ENCODE assay signal across 29 cellular contexts in the genomic region with DNA sequence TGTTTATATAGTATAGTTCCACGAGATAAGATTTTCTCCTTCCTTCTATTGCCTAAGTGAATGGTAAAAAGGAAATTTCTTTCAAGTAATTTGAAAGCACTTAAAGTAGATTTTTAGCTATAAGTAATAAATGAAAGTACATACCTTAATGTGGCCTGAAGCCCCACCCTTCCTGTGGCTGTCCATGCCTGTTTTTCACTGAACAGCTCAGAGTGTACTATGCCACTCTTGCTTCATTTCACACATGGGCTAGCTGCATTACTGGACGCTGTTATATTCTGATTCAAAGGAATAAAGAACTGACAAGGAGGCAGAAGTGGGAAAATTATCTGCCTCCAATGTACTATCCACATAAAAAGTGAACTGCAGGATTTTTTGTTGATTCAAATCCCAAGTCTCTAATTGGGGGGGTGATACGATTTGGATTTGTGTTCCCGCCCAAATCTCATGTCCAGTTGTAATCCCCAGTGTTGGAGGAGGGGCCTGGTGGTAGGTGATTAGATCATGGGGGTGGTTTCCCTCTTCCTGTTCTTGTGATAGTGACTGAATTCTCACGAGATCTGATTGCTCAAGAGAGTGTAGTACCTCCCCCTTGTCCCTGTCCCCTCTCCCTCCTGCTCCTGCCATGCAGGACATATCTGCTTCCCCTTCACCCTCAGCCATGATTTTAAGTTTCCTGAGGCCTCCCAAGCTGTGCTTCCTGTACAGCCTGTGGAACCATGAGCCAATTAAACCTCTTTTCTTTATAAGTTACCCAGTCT.
DNase-seq lines count a peak whose midpoint lies in the region; ATAC-seq lines count a peak whose summit lies in the region.
"Had no signal": no experiment of that assay in that cellular context is flagged by ENCODE, and none has a peak within 500 bp of the region (broad histone marks: within the 10 kb centered on the region; RNA-seq: fewer than 3 reads in every experiment).

No MANE protein-coding gene starts in this region.

- peaks cover 5 to 25% (median 14%) of the 10 kb centered on the region in 10 experiments; a peak in 17 of 20 replicates for H3K4me1 ChIP-seq in BLaER1 treated with 17β-estradiol and CSF1 and Interleukin-3, amounts not matched to agents 10 nM and 100 nM
- no peaks in the 10 kb centered on the region for H3K4me1 ChIP-seq in iPS-15b (ENCODE audit: control insufficient read depth, insufficient read depth, low read length)
- H3K4me1 ChIP-seq: ascending aorta, BE2C, pancreas, Peyer's patch, right lobe of liver, SJSA1 had no signal

- no peak overlapping the region for H3K4me3 ChIP-seq in BLaER1 treated with 17β-estradiol and CSF1 and Interleukin-3, amounts not matched to agents 10 nM and 100 nM
- no peak overlapping the region for H3K4me3 ChIP-seq in iPS-15b (ENCODE audit: low read depth, low read length)
- H3K4me3 ChIP-seq: ascending aorta, lung, pancreas, Peyer's patch, right lobe of liver, SJSA1 had no signal

- peak overlapping the region in 8 of 11 experiments; percentile 11 to 56 (median 31); a peak in 12 of 22 replicates for H3K27ac ChIP-seq in BLaER1 treated with 17β-estradiol and CSF1 and Interleukin-3, amounts not matched to agents 10 nM and 100 nM
- H3K27ac ChIP-seq: ascending aorta, pancreas, Peyer's patch, right lobe of liver, SJSA1, VCaP had no signal

- H3K27me3 Mint-ChIP-seq in natural killer cell treated with Interleukin-12 subunit alpha and Interleukin-12 subunit beta and Interleukin-15 and Interleukin-18, amount 100 ng/mL, for 72 hours = peaks cover 0 to 10% of the 10 kb centered on the region in 2 donors
- H3K27me3 Mint-ChIP-seq: activated CD4-positive, alpha-beta T cell treated with anti-CD3 and anti-CD28 coated beads, Interleukin-2, amount 10 ng/mL, durations not matched to agents 7 days and 5 days had no signal

- H3K27ac Mint-ChIP-seq in natural killer cell treated with Interleukin-12 subunit alpha and Interleukin-12 subunit beta and Interleukin-15 and Interleukin-18, amount 100 ng/mL, for 72 hours = no peak overlapping the region
- H3K27ac Mint-ChIP-seq: activated CD4-positive, alpha-beta T cell treated with anti-CD3 and anti-CD28 coated beads, Interleukin-2, amount 10 ng/mL, durations not matched to agents 7 days and 5 days; activated naive CD4-positive, alpha-beta T cell treated with anti-CD3 and anti-CD28 coated beads, Interleukin-2, amount 50 U/mL, for 72 hours; activated T-helper 17 cell treated with anti-CD3 and anti-CD28 coated beads, Interleukin-2, amount 50 U/mL, for 72 hours; T-helper 17 cell had no signal

- no peaks in the 10 kb centered on the region for H4K20me1 ChIP-seq in BLaER1 treated with 17β-estradiol and CSF1 and Interleukin-3, amounts not matched to agents 10 nM and 100 nM

- DNase-seq in M059J (ENCODE audit: low read depth) (peak; percentile 8), amniotic epithelial cell (ENCODE audit: low read depth) (peak; percentile 6), NCI-H2029 (lab: John Stamatoyannopoulos, UW) (no peak), GDM1 (lab: John Stamatoyannopoulos, UW) (no peak), germinal center (ENCODE audit: low spot score) (no peak)
- no peak for DNase-seq in natural killer cell treated with Interleukin-12 subunit alpha and Interleukin-12 subunit beta and Interleukin-15 and Interleukin-18, amount 100 ng/mL, for 72 hours (ENCODE audit: low spot score)
- DNase-seq: activated CD4-positive, alpha-beta T cell treated with anti-CD3 and anti-CD28 coated beads, Interleukin-2, amount 10 ng/mL, durations not matched to agents 7 days and 5 days; BE2C; GOT3; hypothalamus; islet precursor cell; NCI-H1105; NCI-H2081; NCI-H446; NK-92 treated with Interleukin-12 subunit alpha and Interleukin-12 subunit beta, amount 100 ng/mL, for 24 hours; pancreas; Peyer's patch; right lobe of liver; T-helper 17 cell; trophoblast cell had no signal

- no peak overlapping the region for H3K9ac ChIP-seq in BLaER1 treated with 17β-estradiol and CSF1 and Interleukin-3, amounts not matched to agents 10 nM and 100 nM
- peak overlapping the region; percentile 9 for H3K9ac ChIP-seq in iPS-15b (ENCODE audit: low read depth, low read length)

- H3K9me3 ChIP-seq in BLaER1 treated with 17β-estradiol and CSF1 and Interleukin-3, amounts not matched to agents 10 nM and 100 nM (replicated peaks in 1 of 11) = peaks cover 0 to 18% (median 0%) of the 10 kb centered on the region in 11 experiments; a peak in 7 of 22 replicates
- no peaks in the 10 kb centered on the region for H3K9me3 ChIP-seq in iPS-15b (ENCODE audit: control insufficient read depth, insufficient read depth, low read length)
- H3K9me3 ChIP-seq: ascending aorta, BE2C, pancreas, Peyer's patch, right lobe of liver, SJSA1 had no signal

- H3K36me3 ChIP-seq in BLaER1 treated with 17β-estradiol and CSF1 and Interleukin-3, amounts not matched to agents 10 nM and 100 nM = no peaks in the 10 kb centered on the region
- no peaks in the 10 kb centered on the region for H3K36me3 ChIP-seq in iPS-15b (ENCODE audit: control insufficient read depth, insufficient read depth, low read length)
- H3K36me3 ChIP-seq: ascending aorta, BE2C, pancreas, Peyer's patch, right lobe of liver, SJSA1 had no signal

- H3K4me3 Mint-ChIP-seq in natural killer cell treated with Interleukin-12 subunit alpha and Interleukin-12 subunit beta and Interleukin-15 and Interleukin-18, amount 100 ng/mL, for 72 hours = no peak overlapping the region
- H3K4me3 Mint-ChIP-seq: activated CD4-positive, alpha-beta T cell treated with anti-CD3 and anti-CD28 coated beads, Interleukin-2, amount 10 ng/mL, durations not matched to agents 7 days and 5 days; activated T-helper 17 cell treated with anti-CD3 and anti-CD28 coated beads, Interleukin-2, amount 50 U/mL, for 72 hours; central memory CD8-positive, alpha-beta T cell; T-helper 17 cell had no signal

- H3K36me3 Mint-ChIP-seq in natural killer cell treated with Interleukin-12 subunit alpha and Interleukin-12 subunit beta and Interleukin-15 and Interleukin-18, amount 100 ng/mL, for 72 hours = no peaks in the 10 kb centered on the region
- H3K36me3 Mint-ChIP-seq: activated naive CD4-positive, alpha-beta T cell treated with anti-CD3 and anti-CD28 coated beads, Interleukin-2, amount 50 U/mL, for 72 hours had no signal

- H3K4me2 ChIP-seq in BLaER1 treated with 17β-estradiol and CSF1 and Interleukin-3, amounts not matched to agents 10 nM and 100 nM = peak overlapping the region; percentile 15 to 57 (median 44); a peak in 17 of 22 replicates

- no peaks in the 10 kb centered on the region for H3K27me3 ChIP-seq in BLaER1 treated with 17β-estradiol and CSF1 and Interleukin-3, amounts not matched to agents 10 nM and 100 nM
- H3K27me3 ChIP-seq in iPS-15b (ENCODE audit: control insufficient read depth, insufficient read depth, low read length) = no peaks in the 10 kb centered on the region
- H3K27me3 ChIP-seq: ascending aorta, BE2C, pancreas, Peyer's patch, right lobe of liver, SJSA1 had no signal

- no peak for ATAC-seq in natural killer cell treated with Interleukin-12 subunit alpha and Interleukin-12 subunit beta and Interleukin-15 and Interleukin-18, amount 100 ng/mL, for 72 hours
- ATAC-seq: activated naive CD4-positive, alpha-beta T cell treated with anti-CD3 and anti-CD28 coated beads, Interleukin-2, amount 50 U/mL, for 72 hours; activated T-helper 17 cell treated with anti-CD3 and anti-CD28 coated beads, Interleukin-2, amount 50 U/mL, for 72 hours; pancreas; right lobe of liver; T-helper 17 cell had no signal

- H3K4me1 Mint-ChIP-seq in natural killer cell treated with Interleukin-12 subunit alpha and Interleukin-12 subunit beta and Interleukin-15 and Interleukin-18, amount 100 ng/mL, for 72 hours (ENCODE audit: low read depth in 2 of 2) = peaks cover 0 to 2% of the 10 kb centered on the region in 2 donors
- H3K4me1 Mint-ChIP-seq: activated T-helper 17 cell treated with anti-CD3 and anti-CD28 coated beads, Interleukin-2, amount 50 U/mL, for 72 hours; central memory CD8-positive, alpha-beta T cell had no signal

- no peaks in the 10 kb centered on the region for H3K9me3 Mint-ChIP-seq in natural killer cell treated with Interleukin-12 subunit alpha and Interleukin-12 subunit beta and Interleukin-15 and Interleukin-18, amount 100 ng/mL, for 72 hours
- H3K9me3 Mint-ChIP-seq: activated CD4-positive, alpha-beta T cell treated with anti-CD3 and anti-CD28 coated beads, Interleukin-2, amount 10 ng/mL, durations not matched to agents 7 days and 5 days; activated naive CD4-positive, alpha-beta T cell treated with anti-CD3 and anti-CD28 coated beads, Interleukin-2, amount 50 U/mL, for 72 hours; activated T-helper 17 cell treated with anti-CD3 and anti-CD28 coated beads, Interleukin-2, amount 50 U/mL, for 72 hours; central memory CD8-positive, alpha-beta T cell had no signal

Comparison
In these comparisons a context has a peak if more than half of its experiments do, and no peak if none do; other contexts are left out.
1. DNase-seq: peak in M059J (single experiment) and amniotic epithelial cell (single experiment); none in natural killer cell treated with Interleukin-12 subunit alpha and Interleukin-12 subunit beta and Interleukin-15 and Interleukin-18, amount 100 ng/mL, for 72 hours (single experiment), NCI-H2029 (single experiment), GDM1 (single experiment) and germinal center (single experiment).